In genomic region chr1:77121503-77121902, GRCh38 we compare ENCODE assay signal across 26 cellular contexts.
"Had no signal": no experiment of that assay in that cellular context is flagged by ENCODE, and none has a peak within 500 bp of the region (broad histone marks: within the 10 kb centered on the region; RNA-seq: fewer than 3 reads in every experiment).

No MANE protein-coding gene starts in this region.

- H3K27ac ChIP-seq: left lung, ovary, prostate gland, sigmoid colon, suprapubic skin, thoracic aorta, tibial artery, upper lobe of right lung had no signal

- H3K4me3 ChIP-seq: left lung, lung, ovary, prostate gland, sigmoid colon, smooth muscle cell, suprapubic skin, thoracic aorta, tibial artery, upper lobe of right lung had no signal

- H3K9me3 Mint-ChIP-seq: mesothelial cell of epicardium; naive B cell; natural killer cell; nephron progenitor cell; stimulated activated naive B cell treated with anti-CD40 and anti-IgM and Interleukin-4, amounts not matched to agents 10 μg/mL and 1 μg/mL and 100 μg/mL, for 72 hours had no signal

- H3K9me3 ChIP-seq: left lung, ovary, prostate gland, sigmoid colon, suprapubic skin, thoracic aorta, tibial artery, upper lobe of right lung had no signal

- H3K4me1 Mint-ChIP-seq: naive B cell, nephron progenitor cell had no signal

- H3K4me3 Mint-ChIP-seq: mesothelial cell of epicardium; naive B cell; natural killer cell; nephron progenitor cell; stimulated activated naive B cell treated with anti-CD40 and anti-IgM and Interleukin-4, amounts not matched to agents 10 μg/mL and 1 μg/mL and 100 μg/mL, for 72 hours had no signal

- H3K4me2 ChIP-seq: smooth muscle cell had no signal

- H3K36me3 ChIP-seq: left lung, ovary, prostate gland, sigmoid colon, suprapubic skin, thoracic aorta, tibial artery, upper lobe of right lung had no signal

- H3K27me3 Mint-ChIP-seq: naive B cell; stimulated activated naive B cell treated with anti-CD40 and anti-IgM and Interleukin-4, amounts not matched to agents 10 μg/mL and 1 μg/mL and 100 μg/mL, for 72 hours had no signal

- H3K4me1 ChIP-seq: left lung, sigmoid colon, suprapubic skin, tibial artery, upper lobe of right lung had no signal

- H3K27me3 ChIP-seq: left lung, ovary, sigmoid colon, suprapubic skin, tibial artery, upper lobe of right lung had no signal

- H3K27ac Mint-ChIP-seq: mesothelial cell of epicardium; naive B cell; natural killer cell; nephron progenitor cell; stimulated activated naive B cell treated with anti-CD40 and anti-IgM and Interleukin-4, amounts not matched to agents 10 μg/mL and 1 μg/mL and 100 μg/mL, for 72 hours had no signal

- ATAC-seq: left cardiac atrium; left lung; natural killer cell; right cardiac atrium; stimulated activated naive CD8-positive, alpha-beta T cell treated with anti-CD3 and anti-CD28 coated beads, Interleukin-15, Interleukin-2, amounts not matched to agents 100 U/mL and 50 U/mL, for 24 hours; upper lobe of right lung had no signal

- DNase-seq: head of caudate nucleus; hippocampal formation; kidney glomerular epithelial cell; left cardiac atrium; left lung; naive B cell; natural killer cell; nephron progenitor cell; ovary; posterior cingulate gyrus; retina; right cardiac atrium; sigmoid colon; stimulated activated CD4-positive, alpha-beta T cell treated with anti-CD3 and anti-CD28 coated beads, Interleukin-1b, Interleukin-23, amount 100 ng/mL, for 48 hours; stimulated activated CD4-positive, alpha-beta T cell treated with anti-CD3 and anti-CD28 coated beads, Interleukin-2, amount 100 ng/mL, for 48 hours; stimulated activated naive B cell treated with anti-CD40 and anti-IgM and Interleukin-4, amounts not matched to agents 10 μg/mL and 1 μg/mL and 100 μg/mL, for 72 hours; stimulated activated naive CD8-positive, alpha-beta T cell treated with anti-CD3 and anti-CD28 coated beads, Interleukin-15, Interleukin-2, amounts not matched to agents 100 U/mL and 50 U/mL, for 24 hours; tibial artery; trophoblast cell; upper lobe of right lung had no signal
